ENCODE assay signal across 12 cellular contexts in genomic region chr4:24763631-24764302, GRCh38. TPM values are rescaled to one million over a fixed set of nuclear protein-coding genes. Genes with fewer than 3 reads are reported as not detected.
DNase-seq lines count a peak whose midpoint lies in the region; ATAC-seq and TF ChIP-seq lines count a peak whose summit lies in the region.
"Had no signal": no experiment of that assay in that cellular context is flagged by ENCODE, and none has a peak within 500 bp of the region (broad histone marks: within the 10 kb centered on the region; RNA-seq: fewer than 3 reads in every experiment).

No MANE protein-coding gene starts in this region.

- no peaks in the 10 kb centered on the region for H3K36me3 ChIP-seq in adipocyte (ENCODE audit: control insufficient read depth, insufficient read depth, low read length, severe bottlenecking)
- no peaks in the 10 kb centered on the region for H3K36me3 ChIP-seq in Peyer's patch
- H3K36me3 ChIP-seq: heart right ventricle had no signal

- H3K27me3 ChIP-seq in adipocyte (replicated peaks; ENCODE audit: control insufficient read depth, insufficient read depth, low read length) (no peaks in the 10 kb centered on the region), Peyer's patch (no peaks in the 10 kb centered on the region)
- H3K27me3 ChIP-seq: heart right ventricle had no signal

- no peak overlapping the region for H3K4me3 ChIP-seq in AG10803 (ENCODE audit: low read length)
- H3K4me3 ChIP-seq in adipocyte (ENCODE audit: low read length), result peak overlapping the region; percentile 9
- H3K4me3 ChIP-seq in Peyer's patch, result no peak overlapping the region
- H3K4me3 ChIP-seq: heart right ventricle had no signal

- ATAC-seq in HG03460 (IDR thresholded peaks at IDR 0.05; ENCODE audit: unreplicated experiment), result no peak

- H3K4me1 ChIP-seq in adipocyte (ENCODE audit: control insufficient read depth, insufficient read depth, low read length) (peaks cover 12% of the 10 kb centered on the region), Peyer's patch (no peaks in the 10 kb centered on the region)

- no peak for TF ChIP-seq CTCF in AG10803 (conservative IDR thresholded peaks at IDR 0.05; ENCODE audit: low read length)
- no peak for TF ChIP-seq CTCF in Peyer's patch (IDR thresholded peaks at IDR 0.05)

- no peak overlapping the region for H3K9ac ChIP-seq in adipocyte (ENCODE audit: low read length)

- H3K9me3 ChIP-seq in adipocyte (ENCODE audit: control insufficient read depth, low read length), result no peaks in the 10 kb centered on the region
- H3K9me3 ChIP-seq in Peyer's patch, result no peaks in the 10 kb centered on the region

- no peak overlapping the region for H3K27ac ChIP-seq in Peyer's patch
- H3K27ac ChIP-seq: heart right ventricle had no signal

- TF ChIP-seq POLR2A in Peyer's patch (IDR thresholded peaks at IDR 0.05), result no peak

- DNase-seq in AG10803 (ENCODE audit: low read depth) (peak; percentile 78), NCI-H128 (lab: John Stamatoyannopoulos, UW; ENCODE audit: unreplicated experiment) (peak; percentile 15), adipocyte (ENCODE audit: low read depth) (peak; percentile 79), kidney tubule cell (ENCODE audit: low spot score) (peak; percentile 95), activated gamma-delta T cell treated with Interleukin-2 at 50 U/mL for 16 hours (no peak), Peyer's patch (no peak), DMS153 treated with DMSO at 0.1 percent for 48 hours (lab: John Stamatoyannopoulos, UW; ENCODE audit: unreplicated experiment) (no peak)
- DNase-seq: activated naive CD8-positive, alpha-beta T cell treated with anti-CD3 and anti-CD28 coated beads, Interleukin-2, amount 10 ng/mL, durations not matched to agents 7 days and 5 days; heart right ventricle; MM.1S; posterior cingulate gyrus had no signal

RNA-seq across cellular contexts. Expression of gene SOD3, which starts 31.6 kb away (rescaled TPM):
- 10 to 100 TPM in 3 of 4 donors, 1 to 10 TPM in 1; 3.7 to 24.3 (median 18.7) TPM for total RNA-seq in Peyer's patch
- total RNA-seq: activated naive CD8-positive, alpha-beta T cell treated with anti-CD3 and anti-CD28 coated beads, Interleukin-2, amount 10 ng/mL, durations not matched to agents 7 days and 5 days had no signal

Comparison
In these comparisons a context has a peak if more than half of its experiments do, and no peak if none do; other contexts are left out.
1. DNase-seq: peak in AG10803 (single experiment), NCI-H128 (single experiment), adipocyte (single experiment) and kidney tubule cell (single experiment); none in activated gamma-delta T cell treated with Interleukin-2 at 50 U/mL for 16 hours (single experiment), Peyer's patch (0 of 3) and DMS153 treated with DMSO at 0.1 percent for 48 hours (single experiment).